ENCODE assay signal across 23 cellular contexts in genomic region chr20:41526327-41526726, GRCh38.
DNase-seq lines count a peak whose midpoint lies in the region; ATAC-seq and TF ChIP-seq lines count a peak whose summit lies in the region.
"Had no signal": no experiment of that assay in that cellular context is flagged by ENCODE, and none has a peak within 500 bp of the region (broad histone marks: within the 10 kb centered on the region; RNA-seq: fewer than 3 reads in every experiment).

No MANE protein-coding gene starts in this region.

- H3K4me3 Mint-ChIP-seq in T-helper 17 cell = no peak overlapping the region
- H3K4me3 Mint-ChIP-seq in effector memory CD8-positive, alpha-beta T cell = no peak overlapping the region
- H3K4me3 Mint-ChIP-seq in stimulated activated memory B cell treated with anti-CD40 and anti-IgM and Interleukin-4, amounts not matched to agents 10 μg/mL and 1 μg/mL and 100 μg/mL, for 72 hours = no peak overlapping the region
- H3K4me3 Mint-ChIP-seq: activated naive CD8-positive, alpha-beta T cell; immature natural killer cell; stimulated activated naive CD8-positive, alpha-beta T cell treated with anti-CD3 and anti-CD28 coated beads, Interleukin-15, Interleukin-2, amounts not matched to agents 100 ng/mL and 50 ng/mL, for 24 hours had no signal

- TF ChIP-seq CTCF in MM.1S (IDR thresholded peaks at IDR 0.05; ENCODE audit: low read length) = no peak

- no peak overlapping the region for H3K9ac ChIP-seq in MM.1S (ENCODE audit: low read length)
- no peak overlapping the region for H3K9ac ChIP-seq in Karpas-422 (ENCODE audit: low read length)

- H3K4me1 Mint-ChIP-seq in T-helper 17 cell = peaks cover 40% of the 10 kb centered on the region
- H3K4me1 Mint-ChIP-seq in effector memory CD8-positive, alpha-beta T cell (ENCODE audit: low read depth in 2 of 2) = peaks cover 30 to 56% of the 10 kb centered on the region in 2 donors
- peaks cover 49% of the 10 kb centered on the region for H3K4me1 Mint-ChIP-seq in stimulated activated memory B cell treated with anti-CD40 and anti-IgM and Interleukin-4, amounts not matched to agents 10 μg/mL and 1 μg/mL and 100 μg/mL, for 72 hours

- no peaks in the 10 kb centered on the region for H3K9me3 ChIP-seq in T-helper 17 cell (ENCODE audit: control insufficient read depth, low read length, poor library complexity, severe bottlenecking)
- H3K9me3 ChIP-seq in MM.1S (replicated peaks; ENCODE audit: insufficient read depth, low read length) = no peaks in the 10 kb centered on the region
- H3K9me3 ChIP-seq in Karpas-422 (ENCODE audit: low read length) = no peaks in the 10 kb centered on the region
- H3K9me3 ChIP-seq: HAP-1, heart left ventricle, upper lobe of left lung had no signal

- ATAC-seq in T-helper 17 cell (no peak), left lobe of liver (peak; percentile 63)
- no peak for ATAC-seq in effector memory CD8-positive, alpha-beta T cell (replicated peaks)
- no peak for ATAC-seq in stimulated activated memory B cell treated with anti-CD40 and anti-IgM and Interleukin-4, amounts not matched to agents 10 μg/mL and 1 μg/mL and 100 μg/mL, for 72 hours

- no peaks in the 10 kb centered on the region for H3K36me3 ChIP-seq in MM.1S (replicated peaks; ENCODE audit: insufficient read depth, low read length)
- H3K36me3 ChIP-seq in Karpas-422 (ENCODE audit: insufficient read depth, low read length) = peaks cover 3% of the 10 kb centered on the region; the same call in 1 of the 2 replicates
- H3K36me3 ChIP-seq: upper lobe of left lung had no signal

- peaks cover 8% of the 10 kb centered on the region for H3K36me3 Mint-ChIP-seq in T-helper 17 cell (ENCODE audit: low read depth)
- H3K36me3 Mint-ChIP-seq in effector memory CD8-positive, alpha-beta T cell (ENCODE audit: insufficient read depth) = peaks cover 7% of the 10 kb centered on the region
- peaks cover 40% of the 10 kb centered on the region for H3K36me3 Mint-ChIP-seq in stimulated activated memory B cell treated with anti-CD40 and anti-IgM and Interleukin-4, amounts not matched to agents 10 μg/mL and 1 μg/mL and 100 μg/mL, for 72 hours

- no peaks in the 10 kb centered on the region for H3F3A ChIP-seq in MM.1S (ENCODE audit: insufficient read depth, low read length)

- H4K20me1 ChIP-seq in MM.1S (ENCODE audit: insufficient read depth, low read length) (no peaks in the 10 kb centered on the region), Karpas-422 (ENCODE audit: insufficient read depth, low read depth, low read length) (no peaks in the 10 kb centered on the region)

- H3K27me3 Mint-ChIP-seq in T-helper 17 cell = no peaks in the 10 kb centered on the region
- H3K27me3 Mint-ChIP-seq in effector memory CD8-positive, alpha-beta T cell = no peaks in the 10 kb centered on the region
- H3K27me3 Mint-ChIP-seq in stimulated activated memory B cell treated with anti-CD40 and anti-IgM and Interleukin-4, amounts not matched to agents 10 μg/mL and 1 μg/mL and 100 μg/mL, for 72 hours = no peaks in the 10 kb centered on the region
- H3K27me3 Mint-ChIP-seq: activated naive CD8-positive, alpha-beta T cell; naive B cell; stimulated activated naive CD8-positive, alpha-beta T cell treated with anti-CD3 and anti-CD28 coated beads, Interleukin-15, Interleukin-2, amounts not matched to agents 100 ng/mL and 50 ng/mL, for 24 hours had no signal

- H3K27ac ChIP-seq in MM.1S (ENCODE audit: low read length) (no peak overlapping the region), Karpas-422 (ENCODE audit: low read length) (no peak overlapping the region)
- H3K27ac ChIP-seq: upper lobe of left lung had no signal

- H3K4me1 ChIP-seq in MM.1S (ENCODE audit: low read length) (no peaks in the 10 kb centered on the region), Karpas-422 (ENCODE audit: low read length) (peaks cover 6% of the 10 kb centered on the region)
- H3K4me1 ChIP-seq: HAP-1 had no signal

- H3K79me2 ChIP-seq in MM.1S (ENCODE audit: low read length) (no peaks in the 10 kb centered on the region), Karpas-422 (ENCODE audit: low read length) (peaks cover 74% of the 10 kb centered on the region)

- H3K4me3 ChIP-seq in MM.1S (ENCODE audit: low read length) (no peak overlapping the region), Karpas-422 (ENCODE audit: low read length) (no peak overlapping the region)
- H3K4me3 ChIP-seq: HAP-1, upper lobe of left lung had no signal

- H2AFZ ChIP-seq in MM.1S (ENCODE audit: low read length) = no peak overlapping the region
- H2AFZ ChIP-seq in Karpas-422 (ENCODE audit: low read length) = no peak overlapping the region

- H3K4me2 ChIP-seq in MM.1S (ENCODE audit: low read depth, low read length) (no peak overlapping the region), Karpas-422 (ENCODE audit: low read depth, low read length, poor library complexity, severe bottlenecking) (no peak overlapping the region)

- H3K9me2 ChIP-seq in MM.1S (replicated peaks; ENCODE audit: insufficient read depth, low read length) = no peaks in the 10 kb centered on the region
- H3K9me2 ChIP-seq in Karpas-422 (replicated peaks; ENCODE audit: insufficient read depth, low read length) = no peaks in the 10 kb centered on the region

- H3K27me3 ChIP-seq in MM.1S (replicated peaks; ENCODE audit: insufficient read depth, low read length) (no peaks in the 10 kb centered on the region), Karpas-422 (ENCODE audit: low read length) (no peaks in the 10 kb centered on the region)
- H3K27me3 ChIP-seq: heart left ventricle, upper lobe of left lung had no signal

- no peaks in the 10 kb centered on the region for H3K9me3 Mint-ChIP-seq in effector memory CD8-positive, alpha-beta T cell
- H3K9me3 Mint-ChIP-seq in stimulated activated memory B cell treated with anti-CD40 and anti-IgM and Interleukin-4, amounts not matched to agents 10 μg/mL and 1 μg/mL and 100 μg/mL, for 72 hours = no peaks in the 10 kb centered on the region
- H3K9me3 Mint-ChIP-seq: naive B cell; stimulated activated naive CD8-positive, alpha-beta T cell treated with anti-CD3 and anti-CD28 coated beads, Interleukin-15, Interleukin-2, amounts not matched to agents 100 ng/mL and 50 ng/mL, for 24 hours had no signal

- DNase-seq in T-helper 17 cell = no peak
- DNase-seq in effector memory CD8-positive, alpha-beta T cell = no peak
- DNase-seq in left lobe of liver (ENCODE audit: low spot score) = no peak
- DNase-seq in MM.1S = no peak
- no peak for DNase-seq in Karpas-422
- DNase-seq in DMS53 (lab: John Stamatoyannopoulos, UW) = no peak
- DNase-seq: activated CD4-positive, alpha-beta T cell treated with anti-CD3 and anti-CD28 coated beads for 1 hour; activated CD8-positive, alpha-beta memory T cell treated with anti-CD3 and anti-CD28 coated beads for 24 hours; cortex of kidney; DND-41; heart left ventricle; immature natural killer cell; Kasumi-1; naive B cell; NCI-H1092; NCI-H2029; NCI-H446 treated with DMSO at 0.1 percent for 48 hours; stimulated activated CD4-positive, alpha-beta T cell treated with anti-CD3 and anti-CD28 coated beads, Interleukin-1b, Interleukin-23, amount 100 ng/mL, for 48 hours; upper lobe of left lung had no signal

- peak overlapping the region; percentile 39 for H3K27ac Mint-ChIP-seq in T-helper 17 cell
- peak overlapping the region; percentile 70 to 78 for H3K27ac Mint-ChIP-seq in effector memory CD8-positive, alpha-beta T cell
- H3K27ac Mint-ChIP-seq in stimulated activated memory B cell treated with anti-CD40 and anti-IgM and Interleukin-4, amounts not matched to agents 10 μg/mL and 1 μg/mL and 100 μg/mL, for 72 hours = peak overlapping the region; percentile 42
